Comparison of ENCODE assay signal across 8 cellular contexts in genomic region chr1:203127672-203128611, GRCh38. TPM values are rescaled to one million over a fixed set of nuclear protein-coding genes. Genes with fewer than 3 reads are reported as not detected.
A peak's percentile ranks its signal among the peaks of the same experiment; 100 is the strongest.
DNase-seq lines count a peak whose midpoint lies in the region; ATAC-seq and TF ChIP-seq lines count a peak whose summit lies in the region.

Gene ADORA1 (plus strand): TSS chr1:203127726. CDS start chr1:203128842, 1,116 bp downstream.

- intact Hi-C loops in Right ventricle myocardium inferior (cut with DNase I) = loop anchor here (5.0 kb wide), 1 partner anchor 91 kb away; no protein-coding TSS in a partner anchor

- DNase-seq in Caki2 (ENCODE audit: low read depth) = peak; percentile 68
- DNase-seq in LNCaP clone FGC (ENCODE audit: low read depth) = peak; percentile 8
- peak in 1 of 2 donors; percentile 8 for DNase-seq in activated T-cell treated with anti-CD3 and anti-CD28 coated beads, Interleukin-2, amount 50 U/mL, for 72 hours
- no peak for DNase-seq in Right ventricle myocardium inferior (ENCODE audit: missing footprints)
- peak; percentile 68 for DNase-seq in occipital lobe (lab: John Stamatoyannopoulos, UW)
- no peak for DNase-seq in T1000 (lab: John Stamatoyannopoulos, UW)
- DNase-seq in stimulated activated CD4-positive, alpha-beta T cell treated with anti-CD3 and anti-CD28 coated beads, Interleukin-2, amount 100 ng/mL, for 24 hours = no peak
- no peak for DNase-seq in KBM-7

- H3K4me1 Mint-ChIP-seq in activated T-cell treated with anti-CD3 and anti-CD28 coated beads, Interleukin-2, amount 50 U/mL, for 72 hours (ENCODE audit: low read depth) = peaks cover 14% of the 10 kb centered on the region

- peaks cover 51% of the 10 kb centered on the region for H3K27me3 Mint-ChIP-seq in activated T-cell treated with anti-CD3 and anti-CD28 coated beads, Interleukin-2, amount 50 U/mL, for 72 hours (ENCODE audit: low read depth)

- in situ Hi-C loops in Caki2 (cut with HindIII; ENCODE audit: low pct_unique_long_range_greater_than_20kb, low sequenced_read_pairs) = no loop called here
- in situ Hi-C loops in KBM-7 (cut with MboI; ENCODE audit: low pct_unique_long_range_greater_than_20kb, low sequenced_read_pairs) = no loop called here

- peak within 1 kb of the TSS; percentile 51 for H3K4me3 ChIP-seq in LNCaP clone FGC (ENCODE audit: low read depth, low read length)

- peak in 1 of 2 donors; percentile 51 for ATAC-seq in activated T-cell treated with anti-CD3 and anti-CD28 coated beads, Interleukin-2, amount 50 U/mL, for 72 hours (replicated peaks in 1 of 2)
- peak; percentile 88 for ATAC-seq in Right ventricle myocardium inferior

- H3K36me3 Mint-ChIP-seq in activated T-cell treated with anti-CD3 and anti-CD28 coated beads, Interleukin-2, amount 50 U/mL, for 72 hours (ENCODE audit: insufficient read depth in 2 of 2) = no peaks in the 10 kb centered on the region

- TF ChIP-seq CTCF in LNCaP clone FGC (IDR thresholded peaks at IDR 0.05; ENCODE audit: control insufficient read depth, extremely low read depth, insufficient read depth) = no peak

- H3K4me3 Mint-ChIP-seq in activated T-cell treated with anti-CD3 and anti-CD28 coated beads, Interleukin-2, amount 50 U/mL, for 72 hours = peak within 1 kb of the TSS; percentile 60 to 70

- H3K27ac Mint-ChIP-seq in activated T-cell treated with anti-CD3 and anti-CD28 coated beads, Interleukin-2, amount 50 U/mL, for 72 hours = no peak within 1 kb of the TSS

- H3K9me3 Mint-ChIP-seq in activated T-cell treated with anti-CD3 and anti-CD28 coated beads, Interleukin-2, amount 50 U/mL, for 72 hours = no peaks in the 10 kb centered on the region

RNA-seq across cellular contexts. Expression of gene ADORA1, which starts in this region (rescaled TPM):
- total RNA-seq in Caki2 (2014; rRNA removed; shearing (Covaris generic); ENCODE audit: low replicate concordance) = 87.9 and 100 TPM in 2 replicates
- total RNA-seq in activated T-cell treated with anti-CD3 and anti-CD28 coated beads, Interleukin-2, amount 50 U/mL, for 72 hours = not detected
- 19.0 TPM for total RNA-seq in Right ventricle myocardium inferior
- 24.0 TPM for total RNA-seq in occipital lobe

Comparison
In these comparisons a context has a peak if more than half of its experiments do, and no peak if none do; other contexts are left out.
1. RNA of gene ADORA1 (total RNA-seq): 87.9 to 100 TPM in Caki2, 24.0 TPM in occipital lobe (single experiment) and 19.0 TPM in Right ventricle myocardium inferior (single experiment); not detected in activated T-cell treated with anti-CD3 and anti-CD28 coated beads, Interleukin-2, amount 50 U/mL, for 72 hours; every median in the first group is over 10 times any median in the second.
2. DNase-seq: peak in Caki2 (single experiment), LNCaP clone FGC (single experiment) and occipital lobe (single experiment); none in Right ventricle myocardium inferior (single experiment), T1000 (single experiment), stimulated activated CD4-positive, alpha-beta T cell treated with anti-CD3 and anti-CD28 coated beads, Interleukin-2, amount 100 ng/mL, for 24 hours (0 of 2) and KBM-7 (single experiment).